Comparison of ENCODE assay signal across 16 cellular contexts in the genomic region with DNA sequence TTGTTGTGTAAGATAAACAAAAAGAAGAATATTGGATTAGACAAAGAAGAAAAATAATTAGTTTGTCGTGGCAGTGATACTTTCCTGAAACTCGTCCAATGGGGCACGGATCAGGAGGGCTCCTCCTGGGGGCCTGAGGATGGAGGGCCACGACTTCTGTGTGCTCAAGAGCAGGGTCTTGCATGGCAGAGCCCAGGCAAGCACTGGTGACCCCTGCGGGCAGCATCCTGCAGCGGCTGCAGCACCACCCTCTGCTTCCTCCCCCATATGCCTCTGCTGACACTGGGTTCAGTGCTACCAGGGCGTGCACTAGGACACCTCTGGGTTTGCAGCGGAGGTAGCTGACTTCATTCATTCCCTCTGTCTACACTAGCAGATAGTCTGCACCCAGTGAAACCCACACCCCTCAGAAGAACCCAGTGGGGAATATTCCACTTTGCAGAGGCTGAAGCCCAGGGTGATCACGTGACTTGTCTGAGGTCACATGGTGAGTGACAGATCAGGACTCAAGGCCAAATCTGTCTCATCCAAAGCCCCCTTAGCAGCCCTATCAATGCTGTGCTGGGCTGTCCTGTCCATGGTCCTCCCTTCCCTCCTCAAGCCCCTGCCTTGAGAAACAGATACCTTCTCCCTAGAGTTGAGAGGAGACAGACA.
"Had no signal": no experiment of that assay in that cellular context is flagged by ENCODE, and none has a peak within 500 bp of the region (broad histone marks: within the 10 kb centered on the region; RNA-seq: fewer than 3 reads in every experiment).

No MANE protein-coding gene starts in this region.

- H3K27me3 ChIP-seq: sigmoid colon had no signal

- H3K27ac ChIP-seq: left lung, parathyroid adenoma, sigmoid colon, thoracic aorta had no signal

- ATAC-seq: activated CD4-positive, CD25-positive, alpha-beta regulatory T cell treated with anti-CD3 and anti-CD28 coated beads, Interleukin-2, amount 50 U/mL, for 24 hours; activated naive CD4-positive, alpha-beta T cell treated with anti-CD3 and anti-CD28 coated beads, Interleukin-2, amount 50 U/mL, for 72 hours; activated T-cell treated with anti-CD3 and anti-CD28 coated beads, Interleukin-2, amount 50 U/mL, for 72 hours; effector memory CD8-positive, alpha-beta T cell; left lung; naive thymus-derived CD4-positive, alpha-beta T cell; stimulated activated memory B cell treated with anti-CD40 and anti-IgM and Interleukin-4, amounts not matched to agents 10 μg/mL and 1 μg/mL and 100 μg/mL, for 72 hours had no signal

- H3K9ac ChIP-seq: parathyroid adenoma had no signal

- H3K4me1 Mint-ChIP-seq: naive thymus-derived CD4-positive, alpha-beta T cell; stimulated activated memory B cell treated with anti-CD40 and anti-IgM and Interleukin-4, amounts not matched to agents 10 μg/mL and 1 μg/mL and 100 μg/mL, for 72 hours had no signal

- H3K27ac Mint-ChIP-seq: activated naive CD4-positive, alpha-beta T cell treated with anti-CD3 and anti-CD28 coated beads, Interleukin-2, amount 50 U/mL, for 72 hours; activated T-cell treated with anti-CD3 and anti-CD28 coated beads, Interleukin-2, amount 50 U/mL, for 72 hours; effector memory CD8-positive, alpha-beta T cell; naive thymus-derived CD4-positive, alpha-beta T cell; stimulated activated memory B cell treated with anti-CD40 and anti-IgM and Interleukin-4, amounts not matched to agents 10 μg/mL and 1 μg/mL and 100 μg/mL, for 72 hours had no signal

- H3K79me2 ChIP-seq: parathyroid adenoma had no signal

- H3K4me1 ChIP-seq: left lung, parathyroid adenoma had no signal

- H3K9me3 Mint-ChIP-seq: activated naive CD4-positive, alpha-beta T cell treated with anti-CD3 and anti-CD28 coated beads, Interleukin-2, amount 50 U/mL, for 72 hours; activated T-cell treated with anti-CD3 and anti-CD28 coated beads, Interleukin-2, amount 50 U/mL, for 72 hours; naive thymus-derived CD4-positive, alpha-beta T cell; stimulated activated memory B cell treated with anti-CD40 and anti-IgM and Interleukin-4, amounts not matched to agents 10 μg/mL and 1 μg/mL and 100 μg/mL, for 72 hours had no signal

- H3K9me3 ChIP-seq: left lung, sigmoid colon, thoracic aorta had no signal

- H2AFZ ChIP-seq: parathyroid adenoma had no signal

- DNase-seq: activated gamma-delta T cell; activated T-cell treated with anti-CD3 and anti-CD28 coated beads, Interleukin-2, amount 50 U/mL, for 72 hours; dermis blood vessel endothelial cell; effector memory CD8-positive, alpha-beta T cell; foreskin fibroblast; hypothalamus; left lung; naive thymus-derived CD4-positive, alpha-beta T cell; sigmoid colon; stimulated activated CD4-positive, alpha-beta T cell treated with anti-CD3 and anti-CD28 coated beads, Interleukin-4, amount 100 ng/mL, for 4 hours; T1000 had no signal

- H3K36me3 ChIP-seq: left lung, sigmoid colon, thoracic aorta had no signal

- H3K4me3 Mint-ChIP-seq: activated T-cell treated with anti-CD3 and anti-CD28 coated beads, Interleukin-2, amount 50 U/mL, for 72 hours; effector memory CD8-positive, alpha-beta T cell; naive thymus-derived CD4-positive, alpha-beta T cell; stimulated activated memory B cell treated with anti-CD40 and anti-IgM and Interleukin-4, amounts not matched to agents 10 μg/mL and 1 μg/mL and 100 μg/mL, for 72 hours had no signal

- H3K36me3 Mint-ChIP-seq: activated naive CD4-positive, alpha-beta T cell treated with anti-CD3 and anti-CD28 coated beads, Interleukin-2, amount 50 U/mL, for 72 hours; naive thymus-derived CD4-positive, alpha-beta T cell; stimulated activated memory B cell treated with anti-CD40 and anti-IgM and Interleukin-4, amounts not matched to agents 10 μg/mL and 1 μg/mL and 100 μg/mL, for 72 hours had no signal

- H3K27me3 Mint-ChIP-seq: effector memory CD8-positive, alpha-beta T cell; stimulated activated memory B cell treated with anti-CD40 and anti-IgM and Interleukin-4, amounts not matched to agents 10 μg/mL and 1 μg/mL and 100 μg/mL, for 72 hours had no signal

- H3K4me3 ChIP-seq: left lung, sigmoid colon, thoracic aorta had no signal
